ENCODE assay signal across 10 cellular contexts in genomic region chr12:116594325-116595038, GRCh38. TPM values are rescaled to one million over a fixed set of nuclear protein-coding genes. Genes with fewer than 3 reads are reported as not detected.
DNase-seq lines count a peak whose midpoint lies in the region; ATAC-seq and TF ChIP-seq lines count a peak whose summit lies in the region.
"Had no signal": no experiment of that assay in that cellular context is flagged by ENCODE, and none has a peak within 500 bp of the region (broad histone marks: within the 10 kb centered on the region; RNA-seq: fewer than 3 reads in every experiment).

No MANE protein-coding gene starts in this region.

- H3K27me3 ChIP-seq in colonic mucosa (no peaks in the 10 kb centered on the region), Karpas-422 (ENCODE audit: low read length) (no peaks in the 10 kb centered on the region)
- H3K27me3 ChIP-seq: foreskin keratinocyte had no signal

- H2AFZ ChIP-seq in Karpas-422 (ENCODE audit: low read length), result no peak overlapping the region

- DNase-seq in Kasumi-1 (lab: John Stamatoyannopoulos, UW), result peak; percentile 93 to 94
- DNase-seq in activated CD4-positive, CD25-positive, alpha-beta regulatory T cell treated with anti-CD3 and anti-CD28 coated beads, Interleukin-2, amount 50 U/mL, for 72 hours, result peak; percentile 33
- peak; percentile 35 for DNase-seq in colonic mucosa
- DNase-seq in stimulated activated CD8-positive, alpha-beta memory T cell treated with anti-CD3 and anti-CD28 coated beads, Interleukin-12 subunit alpha, Interleukin-12 subunit beta, amount 100 ng/mL, for 4 hours (ENCODE audit: low read depth), result peak; percentile 7
- no peak for DNase-seq in Karpas-422
- no peak for DNase-seq in globus pallidus (ENCODE audit: low spot score)
- DNase-seq: foreskin keratinocyte, NCI-H69 had no signal

- H3K9me2 ChIP-seq in Karpas-422 (replicated peaks; ENCODE audit: insufficient read depth, low read length), result no peaks in the 10 kb centered on the region

- no peak overlapping the region for H3K27ac ChIP-seq in colonic mucosa
- no peak overlapping the region for H3K27ac ChIP-seq in Karpas-422 (ENCODE audit: low read length)
- H3K27ac ChIP-seq: foreskin keratinocyte had no signal

- no peaks in the 10 kb centered on the region for H3K36me3 ChIP-seq in colonic mucosa
- no peaks in the 10 kb centered on the region for H3K36me3 ChIP-seq in Karpas-422 (ENCODE audit: insufficient read depth, low read length)

- intact Hi-C loops in colonic mucosa (cut with DNase I), result no loop called here

- no peaks in the 10 kb centered on the region for H4K20me1 ChIP-seq in Karpas-422 (ENCODE audit: insufficient read depth, low read depth, low read length)

- H3K4me2 ChIP-seq in Karpas-422 (ENCODE audit: low read depth, low read length, poor library complexity, severe bottlenecking), result no peak overlapping the region

- H3K4me3 ChIP-seq in colonic mucosa, result no peak overlapping the region
- H3K4me3 ChIP-seq in Karpas-422 (ENCODE audit: low read length), result no peak overlapping the region

- H3K9me3 ChIP-seq in colonic mucosa (no peaks in the 10 kb centered on the region), Karpas-422 (ENCODE audit: low read length) (no peaks in the 10 kb centered on the region)

- H3K4me1 ChIP-seq in colonic mucosa (peaks cover 9% of the 10 kb centered on the region), Karpas-422 (ENCODE audit: low read length) (peaks cover 4% of the 10 kb centered on the region; the same call in 1 of the 2 replicates)
- H3K4me1 ChIP-seq: foreskin keratinocyte had no signal

- ATAC-seq in GM21619 (IDR thresholded peaks at IDR 0.05; ENCODE audit: unreplicated experiment) (no peak), GM19452 (IDR thresholded peaks at IDR 0.05; ENCODE audit: unreplicated experiment) (no peak)
- ATAC-seq: foreskin keratinocyte had no signal

- H3K9ac ChIP-seq in colonic mucosa (ENCODE audit: low read depth in 2 of 2, low read length in 2 of 2) (no peak overlapping the region), Karpas-422 (ENCODE audit: low read length) (no peak overlapping the region)

- no peaks in the 10 kb centered on the region for H3K79me2 ChIP-seq in Karpas-422 (ENCODE audit: low read length)

- no peak for TF ChIP-seq CTCF in colonic mucosa (IDR thresholded peaks at IDR 0.05)

RNA-seq across cellular contexts. Expression of gene MAP1LC3B2, which starts 35.3 kb away (rescaled TPM):
- 1 to 10 TPM in 1 of 2 donors, under 1 TPM in 1; 0.93 to 1.2 TPM for total RNA-seq in colonic mucosa
- total RNA-seq in Karpas-422 (2014; rRNA removed; shearing (Covaris generic); ENCODE audit: low replicate concordance), result 0.32 and 0.71 TPM in 2 replicates

Comparison
In these comparisons a context has a peak if more than half of its experiments do, and no peak if none do; other contexts are left out.
1. DNase-seq: peak in Kasumi-1 (2 of 2), activated CD4-positive, CD25-positive, alpha-beta regulatory T cell treated with anti-CD3 and anti-CD28 coated beads, Interleukin-2, amount 50 U/mL, for 72 hours (single experiment), colonic mucosa (single experiment) and stimulated activated CD8-positive, alpha-beta memory T cell treated with anti-CD3 and anti-CD28 coated beads, Interleukin-12 subunit alpha, Interleukin-12 subunit beta, amount 100 ng/mL, for 4 hours (single experiment); none in Karpas-422 (single experiment) and globus pallidus (single experiment).